In genomic region chr2:165054667-165055066, GRCh38 we compare ENCODE assay signal across 25 cellular contexts.
DNase-seq lines count a peak whose midpoint lies in the region; ATAC-seq and TF ChIP-seq lines count a peak whose summit lies in the region.
"Had no signal": no experiment of that assay in that cellular context is flagged by ENCODE, and none has a peak within 500 bp of the region (broad histone marks: within the 10 kb centered on the region; RNA-seq: fewer than 3 reads in every experiment).

No MANE protein-coding gene starts in this region.

- H2BK15ac ChIP-seq in mesenchymal stem cell (ENCODE audit: low read depth, poor library complexity, severe bottlenecking): no peak overlapping the region

- TF ChIP-seq CTCF in right atrium auricular region (IDR thresholded peaks at IDR 0.05): no peak
- TF ChIP-seq CTCF in testis (IDR thresholded peaks at IDR 0.05): no peak

- H3K9me3 ChIP-seq in right atrium auricular region: no peaks in the 10 kb centered on the region
- no peaks in the 10 kb centered on the region for H3K9me3 ChIP-seq in mesenchymal stem cell (ENCODE audit: control insufficient read depth, low read length)
- H3K9me3 ChIP-seq in testis: no peaks in the 10 kb centered on the region
- H3K9me3 ChIP-seq: adrenal gland, BLaER1, neutrophil, prostate gland had no signal

- peak overlapping the region; percentile 13 for H3K4me3 Mint-ChIP-seq in T-helper 2 cell treated with Interferon-gamma antibody and Interleukin-4, amounts not matched to agents 5 μg/mL and 100 μg/mL, for 36 hours
- H3K4me3 Mint-ChIP-seq: activated T-cell treated with anti-CD3 and anti-CD28 coated beads, Interleukin-2, amount 50 U/mL, for 4 hours; memory B cell; type B pancreatic cell had no signal

- H2BK12ac ChIP-seq in mesenchymal stem cell (ENCODE audit: low read length in 2 of 2): no peak overlapping the region

- H3K36me3 Mint-ChIP-seq in T-helper 2 cell treated with Interferon-gamma antibody and Interleukin-4, amounts not matched to agents 5 μg/mL and 100 μg/mL, for 36 hours (ENCODE audit: low read depth): no peaks in the 10 kb centered on the region
- H3K36me3 Mint-ChIP-seq: memory B cell, type B pancreatic cell had no signal

- H3K23ac ChIP-seq in mesenchymal stem cell (ENCODE audit: low read length in 2 of 2): no peak overlapping the region

- no peak overlapping the region for H4K91ac ChIP-seq in mesenchymal stem cell (ENCODE audit: low read length)

- H3K4me1 ChIP-seq in right atrium auricular region (peaks cover 0 to 14% of the 10 kb centered on the region in 2 donors), mesenchymal stem cell (ENCODE audit: control insufficient read depth, insufficient read depth, low read depth, low read length) (no peaks in the 10 kb centered on the region), testis (peaks cover 20% of the 10 kb centered on the region)
- H3K4me1 ChIP-seq: BLaER1, prostate gland had no signal

- peaks cover 17% of the 10 kb centered on the region for H3K27me3 Mint-ChIP-seq in T-helper 2 cell treated with Interferon-gamma antibody and Interleukin-4, amounts not matched to agents 5 μg/mL and 100 μg/mL, for 36 hours (ENCODE audit: low read depth)
- H3K27me3 Mint-ChIP-seq: memory B cell, type B pancreatic cell had no signal

- H3K4me1 Mint-ChIP-seq in T-helper 2 cell treated with Interferon-gamma antibody and Interleukin-4, amounts not matched to agents 5 μg/mL and 100 μg/mL, for 36 hours (ENCODE audit: low read depth): peaks cover 15% of the 10 kb centered on the region
- H3K4me1 Mint-ChIP-seq: memory B cell had no signal

- H3K18ac ChIP-seq in mesenchymal stem cell (ENCODE audit: low read depth in 1 of 2, low read length in 2 of 2): peak overlapping the region in 1 of 2 experiments; percentile 48

- H3K4me3 ChIP-seq in right atrium auricular region: no peak overlapping the region
- no peak overlapping the region for H3K4me3 ChIP-seq in mesenchymal stem cell (ENCODE audit: insufficient read depth in 1 of 2, low read depth in 1 of 2, low read length in 2 of 2)
- no peak overlapping the region for H3K4me3 ChIP-seq in testis
- H3K4me3 ChIP-seq: adrenal gland, BLaER1, prostate gland had no signal

- no peak overlapping the region for H3K14ac ChIP-seq in mesenchymal stem cell (ENCODE audit: low read length in 2 of 2)

- 100% methylated on average over 3 of the region's 3 CpGs for WGBS in mesenchymal stem cell
- WGBS in testis, 2 donors: 64 to 79% methylated on average over 3 of the region's 3 CpGs

- H2AK5ac ChIP-seq in mesenchymal stem cell (ENCODE audit: low read length, severe bottlenecking): no peak overlapping the region

- no peak overlapping the region for H3K9ac ChIP-seq in mesenchymal stem cell (ENCODE audit: low read length)
- H3K9ac ChIP-seq: BLaER1 had no signal

- no peak overlapping the region for H3K4me2 ChIP-seq in mesenchymal stem cell (ENCODE audit: low read length, poor library complexity, severe bottlenecking)
- H3K4me2 ChIP-seq: BLaER1 had no signal

- H3K27ac Mint-ChIP-seq in T-helper 2 cell treated with Interferon-gamma antibody and Interleukin-4, amounts not matched to agents 5 μg/mL and 100 μg/mL, for 36 hours: no peak overlapping the region
- H3K27ac Mint-ChIP-seq: memory B cell had no signal

- H2AFZ ChIP-seq in mesenchymal stem cell (ENCODE audit: low read depth, low read length): no peak overlapping the region

- no peak overlapping the region for H2BK120ac ChIP-seq in mesenchymal stem cell (ENCODE audit: low read depth, low read length)

- no peak for DNase-seq in Right ventricle myocardium superior
- no peak for DNase-seq in right atrium auricular region (ENCODE audit: low spot score)
- DNase-seq in T-helper 2 cell treated with Interferon-gamma antibody and Interleukin-4, amounts not matched to agents 5 μg/mL and 100 μg/mL, for 36 hours (ENCODE audit: low spot score): peak; percentile 7
- DNase-seq in mesenchymal stem cell: peak; percentile 2
- no peak for DNase-seq in testis
- DNase-seq in SKM-1 treated with dmso at 0.1 percent for 144 hours (lab: John Stamatoyannopoulos, UW; ENCODE audit: unreplicated experiment): no peak
- DNase-seq in midbrain (lab: John Stamatoyannopoulos, UW): no peak
- DNase-seq in dermis blood vessel endothelial cell: no peak
- DNase-seq: activated CD4-positive, alpha-beta T cell treated with anti-CD3 and anti-CD28 coated beads for 48 hours; activated T-cell treated with anti-CD3 and anti-CD28 coated beads, Interleukin-2, amount 50 U/mL, for 4 hours; KBM-7; MM.1S; NCI-H2029 treated with DMSO at 0.1 percent for 48 hours; PC-3; stimulated activated CD4-positive, alpha-beta T cell treated with anti-CD3 and anti-CD28 coated beads, Interleukin-4, amount 100 ng/mL, for 24 hours; substantia nigra; T-helper 9 cell had no signal

- H3K79me1 ChIP-seq in mesenchymal stem cell (replicated peaks; ENCODE audit: low read length, poor library complexity, severe bottlenecking): no peaks in the 10 kb centered on the region

- H3K27me3 ChIP-seq in right atrium auricular region (no peaks in the 10 kb centered on the region), mesenchymal stem cell (ENCODE audit: control insufficient read depth in 1 of 2, insufficient read depth in 1 of 2, low read length in 2 of 2) (no peaks in the 10 kb centered on the region), testis (no peaks in the 10 kb centered on the region)
- H3K27me3 ChIP-seq: adrenal gland, BLaER1, neutrophil had no signal

- TF ChIP-seq POLR2A in testis (IDR thresholded peaks at IDR 0.05): no peak

- no peaks in the 10 kb centered on the region for H3K9me3 Mint-ChIP-seq in T-helper 2 cell treated with Interferon-gamma antibody and Interleukin-4, amounts not matched to agents 5 μg/mL and 100 μg/mL, for 36 hours
- H3K9me3 Mint-ChIP-seq: activated T-cell treated with anti-CD3 and anti-CD28 coated beads, Interleukin-2, amount 50 U/mL, for 4 hours; memory B cell; type B pancreatic cell had no signal

- H4K8ac ChIP-seq in mesenchymal stem cell (ENCODE audit: low read length): no peak overlapping the region

- H2BK5ac ChIP-seq in mesenchymal stem cell (ENCODE audit: low read depth, low read length, poor library complexity, severe bottlenecking): no peak overlapping the region

- intact Hi-C loops in Right ventricle myocardium superior (cut with DNase I) (no loop called here), testis (cut with DNase I; ENCODE audit: low total_unique reads) (no loop called here)

- peak; percentile 42 for ATAC-seq in Right ventricle myocardium superior (ENCODE audit: poor library complexity)
- ATAC-seq: PC-3 had no signal

- peak overlapping the region in 1 of 2 experiments; percentile 69 for H3K4ac ChIP-seq in mesenchymal stem cell (ENCODE audit: low read depth in 1 of 2, low read length in 2 of 2)

- H3K36me3 ChIP-seq in right atrium auricular region (no peaks in the 10 kb centered on the region), mesenchymal stem cell (ENCODE audit: control insufficient read depth in 1 of 2, insufficient read depth in 2 of 2, low read depth in 1 of 2, low read length in 2 of 2) (no peaks in the 10 kb centered on the region), testis (ENCODE audit: low read depth, missing control alignments) (no peaks in the 10 kb centered on the region)
- H3K36me3 ChIP-seq: adrenal gland, BLaER1, neutrophil, prostate gland had no signal

- peak overlapping the region in 1 of 2 donors; percentile 77 for H3K27ac ChIP-seq in right atrium auricular region
- no peak overlapping the region for H3K27ac ChIP-seq in mesenchymal stem cell (ENCODE audit: low read length, poor library complexity, severe bottlenecking)
- peak overlapping the region; percentile 36 to 40 for H3K27ac ChIP-seq in testis
- H3K27ac ChIP-seq: BLaER1, epithelial cell of prostate, neutrophil, prostate gland, VCaP had no signal

Comparison
In these comparisons a context has a peak if more than half of its experiments do, and no peak if none do; other contexts are left out.
1. DNase-seq: peak in T-helper 2 cell treated with Interferon-gamma antibody and Interleukin-4, amounts not matched to agents 5 μg/mL and 100 μg/mL, for 36 hours (single experiment) and mesenchymal stem cell (single experiment); none in Right ventricle myocardium superior (single experiment), right atrium auricular region (single experiment), testis (single experiment), SKM-1 treated with dmso at 0.1 percent for 144 hours (single experiment), midbrain (single experiment) and dermis blood vessel endothelial cell (single experiment).